Comparison of ENCODE assay signal across 12 cellular contexts in genomic region chr11:61833478-61833877, GRCh38. TPM values are rescaled to one million over a fixed set of nuclear protein-coding genes. Genes with fewer than 3 reads are reported as not detected.
DNase-seq lines count a peak whose midpoint lies in the region; ATAC-seq and TF ChIP-seq lines count a peak whose summit lies in the region.
"Had no signal": no experiment of that assay in that cellular context is flagged by ENCODE, and none has a peak within 500 bp of the region (broad histone marks: within the 10 kb centered on the region; RNA-seq: fewer than 3 reads in every experiment).

No MANE protein-coding gene starts in this region.

- peak overlapping the region; percentile 43 for H3K4me3 Mint-ChIP-seq in activated CD8-positive, alpha-beta T cell treated with anti-CD3 and anti-CD28 coated beads for 36 hours

- peak overlapping the region; percentile 93 for H3K27ac Mint-ChIP-seq in activated CD8-positive, alpha-beta T cell treated with anti-CD3 and anti-CD28 coated beads for 36 hours

- DNase-seq in AG20443 (ENCODE audit: low spot score) (peak; percentile 5), NB4 (ENCODE audit: low read depth) (no peak), LoVo (ENCODE audit: low spot score) (no peak)
- DNase-seq in activated CD8-positive, alpha-beta T cell treated with anti-CD3 and anti-CD28 coated beads for 36 hours = peak; percentile 33
- DNase-seq: CD4-positive, CD25-positive, alpha-beta regulatory T cell; kidney glomerular epithelial cell; NCI-H1694 treated with DMSO at 0.1 percent for 48 hours; SHP77 treated with DMSO at 0.1 percent for 48 hours had no signal

- peaks cover 49% of the 10 kb centered on the region for H3K36me3 Mint-ChIP-seq in activated CD8-positive, alpha-beta T cell treated with anti-CD3 and anti-CD28 coated beads for 36 hours (ENCODE audit: low read depth)
- H3K36me3 Mint-ChIP-seq: CD4-positive, CD25-positive, alpha-beta regulatory T cell had no signal

- intact Hi-C loops in activated CD8-positive, alpha-beta T cell treated with anti-CD3 and anti-CD28 coated beads for 36 hours (cut with micrococcal nuclease) = no loop called here

- H3K27me3 Mint-ChIP-seq in activated CD8-positive, alpha-beta T cell treated with anti-CD3 and anti-CD28 coated beads for 36 hours = peaks cover 9% of the 10 kb centered on the region

- TF ChIP-seq CTCF in NB4 (IDR thresholded peaks at IDR 0.05; ENCODE audit: low read depth, low read length) = no peak
- no peak for TF ChIP-seq CTCF in activated CD8-positive, alpha-beta T cell treated with anti-CD3 and anti-CD28 coated beads for 36 hours (IDR thresholded peaks at IDR 0.05)

- CTCF ChIA-PET in activated CD8-positive, alpha-beta T cell treated with anti-CD3 and anti-CD28 coated beads for 36 hours (lab: Charles Lee) = interaction anchor here (1.2 to 2.2 kb wide), 3 partner anchors 18 to 497 kb away, joined by 3 to 11 read pairs (median 5); partner anchors contain the start of gene FADS1

- peaks cover 52% of the 10 kb centered on the region for H3K4me1 Mint-ChIP-seq in activated CD8-positive, alpha-beta T cell treated with anti-CD3 and anti-CD28 coated beads for 36 hours (ENCODE audit: low read depth)

- H3K27me3 ChIP-seq in muscle layer of duodenum (ENCODE audit: low read depth, low read length) = no peaks in the 10 kb centered on the region

- no peak for TF ChIP-seq POLR2A in NB4 (IDR thresholded peaks at IDR 0.05; ENCODE audit: extremely low read depth, insufficient read length)

- H3K9me3 ChIP-seq in muscle layer of duodenum (ENCODE audit: control insufficient read depth in 1 of 2, low read length in 2 of 2) = no peaks in the 10 kb centered on the region

- H3K9me3 Mint-ChIP-seq in activated CD8-positive, alpha-beta T cell treated with anti-CD3 and anti-CD28 coated beads for 36 hours = no peaks in the 10 kb centered on the region
- H3K9me3 Mint-ChIP-seq: CD4-positive, CD25-positive, alpha-beta regulatory T cell had no signal

- H3K4me3 ChIP-seq in NB4 (ENCODE audit: low read depth, low read length) (peak overlapping the region; percentile 8), muscle layer of duodenum (ENCODE audit: low read depth in 1 of 2, low read length in 2 of 2) (no peak overlapping the region)

- H3K4me1 ChIP-seq in muscle layer of duodenum (ENCODE audit: control insufficient read depth in 1 of 2, insufficient read depth in 2 of 2, low read length in 2 of 2) = peaks cover 0 to 6% of the 10 kb centered on the region in 2 donors

- no peaks in the 10 kb centered on the region for H3K36me3 ChIP-seq in muscle layer of duodenum (ENCODE audit: control insufficient read depth in 1 of 2, insufficient read depth in 2 of 2, low read length in 2 of 2)

- no peak for ATAC-seq in activated CD8-positive, alpha-beta T cell treated with anti-CD3 and anti-CD28 coated beads for 36 hours
- ATAC-seq in HG03039 (IDR thresholded peaks at IDR 0.05; ENCODE audit: unreplicated experiment) (no peak), HG02884 (IDR thresholded peaks at IDR 0.05; ENCODE audit: unreplicated experiment) (no peak), HG03095 (IDR thresholded peaks at IDR 0.05; ENCODE audit: unreplicated experiment) (no peak)

- H3K27ac ChIP-seq in muscle layer of duodenum (ENCODE audit: low read length) = peak overlapping the region; percentile 64

- POLR2A ChIA-PET in activated CD8-positive, alpha-beta T cell treated with anti-CD3 and anti-CD28 coated beads for 36 hours (lab: Charles Lee) = interaction anchor here (1.3 to 2.4 kb wide), 3 partner anchors 17 to 41 kb away, joined by 7 to 22 read pairs (median 7); partner anchors contain the start of genes FADS1, FEN1 and TMEM258

RNA-seq across cellular contexts. Expression of gene FADS2, which starts 5.4 kb away (rescaled TPM):
- total RNA-seq in activated CD8-positive, alpha-beta T cell treated with anti-CD3 and anti-CD28 coated beads for 36 hours = 100 to 1,000 TPM; 131 to 134 TPM

RNA-seq across cellular contexts. Expression of gene FADS1, which starts 16.7 kb away (rescaled TPM):
- 10 to 100 TPM; 33.9 to 34.4 TPM for total RNA-seq in activated CD8-positive, alpha-beta T cell treated with anti-CD3 and anti-CD28 coated beads for 36 hours

RNA-seq across cellular contexts. Expression of gene FEN1, which starts 40.8 kb away (rescaled TPM):
- total RNA-seq in activated CD8-positive, alpha-beta T cell treated with anti-CD3 and anti-CD28 coated beads for 36 hours = 100 to 1,000 TPM; 109 to 114 TPM

RNA-seq across cellular contexts. Expression of gene TMEM258, which starts 41.1 kb away (rescaled TPM):
- 100 to 1,000 TPM; 162 to 170 TPM for total RNA-seq in activated CD8-positive, alpha-beta T cell treated with anti-CD3 and anti-CD28 coated beads for 36 hours

RNA-seq across cellular contexts. Expression of gene FADS3, which starts 57.9 kb away (rescaled TPM):
- total RNA-seq in activated CD8-positive, alpha-beta T cell treated with anti-CD3 and anti-CD28 coated beads for 36 hours = 10 to 100 TPM; 10.3 to 13.9 TPM

Comparison
In these comparisons a context has a peak if more than half of its experiments do, and no peak if none do; other contexts are left out.
1. DNase-seq: peak in AG20443 (single experiment) and activated CD8-positive, alpha-beta T cell treated with anti-CD3 and anti-CD28 coated beads for 36 hours (single experiment); none in NB4 (single experiment) and LoVo (single experiment).